ENCODE assay signal across 17 cellular contexts in genomic region chr21:44382536-44382935, GRCh38. TPM values are rescaled to one million over a fixed set of nuclear protein-coding genes. Genes with fewer than 3 reads are reported as not detected.
DNase-seq lines count a peak whose midpoint lies in the region; ATAC-seq, FAIRE-seq and TF ChIP-seq lines count a peak whose summit lies in the region.
"Had no signal": no experiment of that assay in that cellular context is flagged by ENCODE, and none has a peak within 500 bp of the region (broad histone marks: within the 10 kb centered on the region; RNA-seq: fewer than 3 reads in every experiment).

No MANE protein-coding gene starts in this region.

- no peak for TF ChIP-seq CTCF in right lobe of liver (IDR thresholded peaks at IDR 0.05)
- TF ChIP-seq CTCF in HepG2 (CRISPR knock-in tag; IDR thresholded peaks at IDR 0.05), result no peak

- intact Hi-C loops in right lobe of liver (cut with DNase I), result no loop called here
- intact Hi-C loops in HepG2 (cut with micrococcal nuclease; ENCODE audit: unreplicated experiment), result no loop called here
- intact Hi-C loops in sciatic nerve (cut with DNase I), result no loop called here
- intact Hi-C loops in aorta (cut with DNase I), result no loop called here

- TF ChIP-seq RAD21 in HepG2 (CRISPR knock-in tag; IDR thresholded peaks at IDR 0.05), result no peak

- H3K4me3 ChIP-seq in right lobe of liver, result no peak overlapping the region
- no peak overlapping the region for H3K4me3 ChIP-seq in HepG2 (replicated peaks in 1 of 3; ENCODE audit: insufficient read depth in 1 of 3, low read depth in 2 of 3, low read length in 3 of 3)
- H3K4me3 ChIP-seq in mesenchymal stem cell (ENCODE audit: insufficient read depth in 1 of 2, low read depth in 1 of 2, low read length in 2 of 2), result peak overlapping the region in 1 of 2 experiments; percentile 10
- H3K4me3 ChIP-seq in aorta (ENCODE audit: low read length in 2 of 2), result no peak overlapping the region
- H3K4me3 ChIP-seq: GM23248 had no signal

- H3K4me1 ChIP-seq in right lobe of liver, result no peaks in the 10 kb centered on the region
- H3K4me1 ChIP-seq in HepG2 (ENCODE audit: insufficient read depth, low read length), result no peaks in the 10 kb centered on the region
- no peaks in the 10 kb centered on the region for H3K4me1 ChIP-seq in mesenchymal stem cell (ENCODE audit: control insufficient read depth, insufficient read depth, low read depth, low read length)
- H3K4me1 ChIP-seq in aorta (ENCODE audit: control insufficient read depth in 1 of 2, insufficient read depth in 2 of 2, low read length in 2 of 2), result no peaks in the 10 kb centered on the region

- TF ChIP-seq POLR2A in right lobe of liver (IDR thresholded peaks at IDR 0.05) (no peak), HepG2 (IDR thresholded peaks at IDR 0.05; ENCODE audit: insufficient read depth in 1 of 2, low read depth in 2 of 2, low read length in 2 of 2) (no peak)

- 93% methylated on average over 9 of the region's 9 CpGs for WGBS in right lobe of liver (ENCODE audit: insufficient coverage, low coverage, low lambda C conversion rate, missing lambda C conversion rate)
- 91% methylated on average over 5 of the region's 9 CpGs for WGBS in HepG2 (ENCODE audit: low lambda C conversion rate)
- WGBS in mesenchymal stem cell, result 90% methylated on average over 9 of the region's 9 CpGs
- 85 to 89% methylated on average over 9 of the region's 9 CpGs for WGBS in aorta, 2 donors

- BruUV-seq in HepG2 (replicated peaks; lab: Mats Ljungman, UMichigan), result no TSS peak

- no peak for FAIRE-seq in HepG2 (lab: Jason Lieb, UNC)
- FAIRE-seq: A204.1, H54 had no signal

- H3K4me2 ChIP-seq in HepG2 (ENCODE audit: low read depth, low read length) (no peak overlapping the region), mesenchymal stem cell (ENCODE audit: low read length, poor library complexity, severe bottlenecking) (no peak overlapping the region)

- no peak overlapping the region for H3K14ac ChIP-seq in mesenchymal stem cell (ENCODE audit: low read length in 2 of 2)

- POLR2A ChIA-PET in HepG2 (lab: Yijun Ruan, JAX), result no interaction called here

- CTCF ChIA-PET in HepG2 (lab: Yijun Ruan, JAX; ENCODE audit: low intra/inter-chr PET ratio, low total read pairs), result no interaction called here

- H2BK120ac ChIP-seq in mesenchymal stem cell (ENCODE audit: low read depth, low read length), result no peak overlapping the region

- H3K9ac ChIP-seq in HepG2 (ENCODE audit: insufficient read depth, low read depth, low read length) (no peak overlapping the region), mesenchymal stem cell (ENCODE audit: low read length) (no peak overlapping the region)
- H3K9ac ChIP-seq: GM23248 had no signal

- no peak overlapping the region for H3K18ac ChIP-seq in mesenchymal stem cell (ENCODE audit: low read depth in 1 of 2, low read length in 2 of 2)

- peak overlapping the region in 1 of 2 experiments; percentile 11 for H3K23ac ChIP-seq in mesenchymal stem cell (ENCODE audit: low read length in 2 of 2)

- no peak overlapping the region for H2AK5ac ChIP-seq in mesenchymal stem cell (ENCODE audit: low read length, severe bottlenecking)

- H3K27ac ChIP-seq in right lobe of liver (no peak overlapping the region), HepG2 (ENCODE audit: extremely low read length, insufficient read depth, low read length) (no peak overlapping the region), mesenchymal stem cell (ENCODE audit: low read length, poor library complexity, severe bottlenecking) (no peak overlapping the region), aorta (ENCODE audit: low read depth in 1 of 2, low read length in 2 of 2) (no peak overlapping the region)
- H3K27ac ChIP-seq: GM23248, HL-60 had no signal

- no peaks in the 10 kb centered on the region for H4K20me1 ChIP-seq in HepG2 (ENCODE audit: insufficient read depth, low read length)

- H2BK15ac ChIP-seq in mesenchymal stem cell (ENCODE audit: low read depth, poor library complexity, severe bottlenecking), result no peak overlapping the region

- H2BK12ac ChIP-seq in mesenchymal stem cell (ENCODE audit: low read length in 2 of 2), result no peak overlapping the region

- ATAC-seq in right lobe of liver, result no peak
- no peak for ATAC-seq in HepG2
- ATAC-seq in sciatic nerve, result no peak
- no peak for ATAC-seq in aorta (ENCODE audit: low FRiP score)
- no peak for ATAC-seq in HG03095 (IDR thresholded peaks at IDR 0.05; ENCODE audit: unreplicated experiment)
- ATAC-seq: HCT116 had no signal

- no peaks in the 10 kb centered on the region for H3K27me3 ChIP-seq in right lobe of liver
- H3K27me3 ChIP-seq in HepG2 (ENCODE audit: control insufficient read depth in 1 of 2, insufficient read depth in 2 of 2, low read length in 2 of 2), result peaks cover 7 to 34% of the 10 kb centered on the region in 2 experiments; a peak in 4 of 5 replicates
- peaks cover 0 to 16% of the 10 kb centered on the region in 2 experiments for H3K27me3 ChIP-seq in mesenchymal stem cell (ENCODE audit: control insufficient read depth in 1 of 2, insufficient read depth in 1 of 2, low read length in 2 of 2)
- H3K27me3 ChIP-seq in aorta (ENCODE audit: control insufficient read depth in 1 of 2, insufficient read depth in 2 of 2, low read length in 1 of 2), result no peaks in the 10 kb centered on the region

- no peaks in the 10 kb centered on the region for H3K36me3 ChIP-seq in right lobe of liver
- H3K36me3 ChIP-seq in HepG2 (replicated peaks in 1 of 2; ENCODE audit: control insufficient read depth in 1 of 2, insufficient read depth in 2 of 2, low read length in 2 of 2), result no peaks in the 10 kb centered on the region
- H3K36me3 ChIP-seq in mesenchymal stem cell (ENCODE audit: control insufficient read depth in 1 of 2, insufficient read depth in 2 of 2, low read depth in 1 of 2, low read length in 2 of 2), result no peaks in the 10 kb centered on the region
- H3K36me3 ChIP-seq in aorta (ENCODE audit: control insufficient read depth in 1 of 2, insufficient read depth in 2 of 2, low read length in 1 of 2), result no peaks in the 10 kb centered on the region

- DNase-seq in right lobe of liver (peak in 2 of 3 donors; percentile 22 to 29), HepG2 (ENCODE audit: low spot score) (no peak), mesenchymal stem cell (no peak), sciatic nerve (ENCODE audit: low spot score) (peak; percentile 28), aorta (peak; percentile 25 to 44), SK-N-DZ (ENCODE audit: low spot score) (no peak)
- no peak for DNase-seq in activated CD4-positive, alpha-beta T cell treated with anti-CD3 and anti-CD28 coated beads for 4 hours
- DNase-seq: C1 segment of cervical spinal cord; CD4-positive, alpha-beta memory T cell; COR-L47; DMS53; GM23248 had no signal

- H3K4ac ChIP-seq in mesenchymal stem cell (ENCODE audit: low read depth in 1 of 2, low read length in 2 of 2), result no peak overlapping the region

- H3K79me1 ChIP-seq in mesenchymal stem cell (replicated peaks; ENCODE audit: low read length, poor library complexity, severe bottlenecking), result no peaks in the 10 kb centered on the region

- peaks cover 0 to 8% (median 2%) of the 10 kb centered on the region in 4 donors for H3K9me3 ChIP-seq in right lobe of liver
- peaks cover 25% of the 10 kb centered on the region for H3K9me3 ChIP-seq in HepG2 (ENCODE audit: low read length)
- peaks cover 38% of the 10 kb centered on the region for H3K9me3 ChIP-seq in mesenchymal stem cell (ENCODE audit: control insufficient read depth, low read length)
- H3K9me3 ChIP-seq in aorta (ENCODE audit: control insufficient read depth, low read length), result peaks cover 8% of the 10 kb centered on the region

- no peak for TF ChIP-seq EP300 in HepG2 (IDR thresholded peaks at IDR 0.05; ENCODE audit: low read depth in 2 of 2, low read length in 2 of 2)
- TF ChIP-seq EP300 in HepG2 (CRISPR knock-in tag; IDR thresholded peaks at IDR 0.05; ENCODE audit: borderline replicate concordance), result no peak

- in situ Hi-C loops in HepG2 (cut with HindIII; ENCODE audit: extremely low pct_ligation_motif_present, low pct_unique_long_range_greater_than_20kb), result no loop called here

- no peak overlapping the region for H4K8ac ChIP-seq in mesenchymal stem cell (ENCODE audit: low read length)

- no peak overlapping the region for H2AFZ ChIP-seq in HepG2 (ENCODE audit: low read length)
- H2AFZ ChIP-seq in mesenchymal stem cell (ENCODE audit: low read depth, low read length), result no peak overlapping the region
- H2AFZ ChIP-seq: GM23248 had no signal

- H3K79me2 ChIP-seq in HepG2 (ENCODE audit: insufficient read depth, low read length), result no peaks in the 10 kb centered on the region

- no peak overlapping the region for H2BK5ac ChIP-seq in mesenchymal stem cell (ENCODE audit: low read depth, low read length, poor library complexity, severe bottlenecking)

- peak overlapping the region; percentile 12 for H4K91ac ChIP-seq in mesenchymal stem cell (ENCODE audit: low read length)

RNA-seq across cellular contexts. Expression of gene TRPM2, which starts 29.1 kb away (rescaled TPM):
- 1 to 10 TPM in 4 of 6 experiments, under 1 TPM in 2; 0.92 to 2.0 (median 1.2) TPM for total RNA-seq in right lobe of liver
- total RNA-seq in HepG2 (2016; rRNA removed; fragmentation: Illumina TruSeq; extraction: Trizol), result 0.07 TPM in 1 of 2 replicates, not detected in the other
- total RNA-seq in HepG2 (2016; cell fraction: cytosol; rRNA removed; fragmentation: Illumina TruSeq; extraction: Trizol; ENCODE audit: low read depth), result not detected in 2 replicates
- total RNA-seq in HepG2 (2016; cell fraction: insoluble cytoplasmic fraction; rRNA removed; fragmentation: Illumina TruSeq; extraction: Trizol), result 0.09 TPM in 1 of 2 replicates, not detected in the other
- 0.14 TPM in 1 of 2 replicates, not detected in the other for total RNA-seq in HepG2 (2016; cell fraction: membrane; rRNA removed; fragmentation: Illumina TruSeq; extraction: Trizol)
- not detected in 2 replicates for total RNA-seq in HepG2 (2016; cell fraction: nucleus; rRNA removed; fragmentation: Illumina TruSeq; extraction: Trizol)
- 0.09 and 0.20 TPM in 2 replicates for polyA plus RNA-seq in HepG2 (2011; rRNA removed)
- 0.05 and 0.06 TPM in 2 replicates for polyA plus RNA-seq in HepG2 (2011; cell fraction: cytosol; rRNA removed)
- 0.37 and 0.55 TPM in 2 replicates for polyA plus RNA-seq in HepG2 (2011; cell fraction: nucleus; rRNA removed)
- 0.27 and 0.31 TPM in 2 replicates for polyA plus RNA-seq in HepG2 (2012)
- 0.08 TPM in 1 of 2 replicates, not detected in the other for polyA plus RNA-seq in HepG2 (2016; cell fraction: cytosol; fragmentation: Illumina TruSeq; extraction: Trizol; ENCODE audit: low read depth)
- 0.14 TPM in 1 of 2 replicates, not detected in the other for polyA plus RNA-seq in HepG2 (2016; cell fraction: insoluble cytoplasmic fraction; fragmentation: Illumina TruSeq; extraction: Trizol; ENCODE audit: low read depth)
- polyA plus RNA-seq in HepG2 (2016; cell fraction: membrane; fragmentation: Illumina TruSeq; extraction: Trizol; ENCODE audit: low read depth), result 0.18 TPM in 1 of 2 replicates, not detected in the other
- polyA plus RNA-seq in HepG2 (2016; cell fraction: nucleus; fragmentation: Illumina TruSeq; extraction: Trizol; ENCODE audit: insufficient read depth, low read depth), result 0.11 and 0.37 TPM in 2 replicates
- polyA minus RNA-seq in HepG2 (2011; rRNA and poly(A)+ RNA removed; ENCODE audit: low replicate concordance), result 0.02 and 11.4 TPM in 2 replicates
- polyA minus RNA-seq in HepG2 (2011; cell fraction: cytosol; rRNA and poly(A)+ RNA removed), result 0.70 TPM in 1 of 2 replicates, not detected in the other
- 0.26 and 0.50 TPM in 2 replicates for polyA minus RNA-seq in HepG2 (2011; cell fraction: nucleus; rRNA and poly(A)+ RNA removed)
- 0.21 TPM for polyA plus RNA-seq in mesenchymal stem cell (2013, experiment 1 of 2)
- polyA plus RNA-seq in mesenchymal stem cell (2013, experiment 2 of 2), result 0.23 TPM
- 9.9 TPM for total RNA-seq in sciatic nerve
- total RNA-seq in aorta, result 10 to 100 TPM in 1 of 2 donors, 1 to 10 TPM in 1; 7.0 to 15.8 TPM
- polyA plus RNA-seq in aorta, result 1 to 10 TPM; 2.2 to 4.9 TPM
- 2.5 and 2.7 TPM in 2 replicates for polyA plus RNA-seq in SK-N-DZ (2014; cell fraction: cytosol; rRNA removed)
- polyA plus RNA-seq in SK-N-DZ (2014; cell fraction: nucleus; rRNA removed), result 0.35 and 4.2 TPM in 2 replicates
- polyA plus RNA-seq: GM23248 had no signal

RNA-seq across cellular contexts. Expression of gene CFAP410, which starts 43.3 kb away (rescaled TPM):
- total RNA-seq in right lobe of liver (10 to 100 TPM in 4 of 6 experiments, 1 to 10 TPM in 2; 6.9 to 15.4 (median 13.1) TPM), HepG2 (2016; rRNA removed; fragmentation: Illumina TruSeq; extraction: Trizol) (13.1 and 20.1 TPM in 2 replicates), sciatic nerve (26.7 TPM), aorta (10 to 100 TPM; 19.4 to 20.9 TPM)
- 16.2 and 18.7 TPM in 2 replicates for total RNA-seq in HepG2 (2016; cell fraction: cytosol; rRNA removed; fragmentation: Illumina TruSeq; extraction: Trizol; ENCODE audit: low read depth)
- 11.7 and 23.2 TPM in 2 replicates for total RNA-seq in HepG2 (2016; cell fraction: insoluble cytoplasmic fraction; rRNA removed; fragmentation: Illumina TruSeq; extraction: Trizol)
- total RNA-seq in HepG2 (2016; cell fraction: membrane; rRNA removed; fragmentation: Illumina TruSeq; extraction: Trizol), result 22.7 and 31.0 TPM in 2 replicates
- total RNA-seq in HepG2 (2016; cell fraction: nucleus; rRNA removed; fragmentation: Illumina TruSeq; extraction: Trizol), result 15.4 and 16.3 TPM in 2 replicates
- polyA plus RNA-seq in HepG2 (2011; rRNA removed) (8.0 and 13.1 TPM in 2 replicates), aorta (100 to 1,000 TPM in 1 of 2 donors, 10 to 100 TPM in 1; 26.2 to 121 TPM)
- 6.8 and 14.6 TPM in 2 replicates for polyA plus RNA-seq in HepG2 (2011; cell fraction: cytosol; rRNA removed)
- polyA plus RNA-seq in HepG2 (2011; cell fraction: nucleus; rRNA removed), result 84.7 and 108 TPM in 2 replicates
- 7.4 and 9.9 TPM in 2 replicates for polyA plus RNA-seq in HepG2 (2012)
- 17.7 and 23.4 TPM in 2 replicates for polyA plus RNA-seq in HepG2 (2016; cell fraction: cytosol; fragmentation: Illumina TruSeq; extraction: Trizol; ENCODE audit: low read depth)
- 12.0 and 13.3 TPM in 2 replicates for polyA plus RNA-seq in HepG2 (2016; cell fraction: insoluble cytoplasmic fraction; fragmentation: Illumina TruSeq; extraction: Trizol; ENCODE audit: low read depth)
- polyA plus RNA-seq in HepG2 (2016; cell fraction: membrane; fragmentation: Illumina TruSeq; extraction: Trizol; ENCODE audit: low read depth), result 19.5 and 21.9 TPM in 2 replicates
- 26.7 and 31.2 TPM in 2 replicates for polyA plus RNA-seq in HepG2 (2016; cell fraction: nucleus; fragmentation: Illumina TruSeq; extraction: Trizol; ENCODE audit: insufficient read depth, low read depth)
- 3.6 and 9.9 TPM in 2 replicates for polyA minus RNA-seq in HepG2 (2011; rRNA and poly(A)+ RNA removed; ENCODE audit: low replicate concordance)
- polyA minus RNA-seq in HepG2 (2011; cell fraction: cytosol; rRNA and poly(A)+ RNA removed), result 3.6 and 4.5 TPM in 2 replicates
- 13.3 and 17.1 TPM in 2 replicates for polyA minus RNA-seq in HepG2 (2011; cell fraction: nucleus; rRNA and poly(A)+ RNA removed)
- 10.7 TPM for polyA plus RNA-seq in mesenchymal stem cell (2013, experiment 1 of 2)
- 9.1 TPM for polyA plus RNA-seq in mesenchymal stem cell (2013, experiment 2 of 2)
- 15.8 and 18.8 TPM in 2 replicates for polyA plus RNA-seq in SK-N-DZ (2014; cell fraction: cytosol; rRNA removed)
- 22.7 and 35.3 TPM in 2 replicates for polyA plus RNA-seq in SK-N-DZ (2014; cell fraction: nucleus; rRNA removed)

Comparison
In these comparisons a context has a peak if more than half of its experiments do, and no peak if none do; other contexts are left out.
1. DNase-seq: peak in right lobe of liver (2 of 3), sciatic nerve (single experiment) and aorta (2 of 2); none in HepG2 (single experiment), mesenchymal stem cell (single experiment), activated CD4-positive, alpha-beta T cell treated with anti-CD3 and anti-CD28 coated beads for 4 hours (0 of 2) and SK-N-DZ (single experiment).